ENCODE assay signal across 11 cellular contexts in genomic region chr1:200040516-200041138, GRCh38. TPM values are rescaled to one million over a fixed set of nuclear protein-coding genes. Genes with fewer than 3 reads are reported as not detected.
DNase-seq lines count a peak whose midpoint lies in the region; ATAC-seq, FAIRE-seq and TF ChIP-seq lines count a peak whose summit lies in the region.
"Had no signal": no experiment of that assay in that cellular context is flagged by ENCODE, and none has a peak within 500 bp of the region (broad histone marks: within the 10 kb centered on the region; RNA-seq: fewer than 3 reads in every experiment).

No MANE protein-coding gene starts in this region.

- H3K4me3 ChIP-seq in HAP-1 (peak overlapping the region; percentile 78), keratinocyte (ENCODE audit: control insufficient read depth in 2 of 3, extremely low read depth in 1 of 3, insufficient read depth in 2 of 3, low read depth in 1 of 3, low read length in 3 of 3) (no peak overlapping the region), GM23248 (no peak overlapping the region)

- no peaks in the 10 kb centered on the region for H3F3A ChIP-seq in GM23248 (ENCODE audit: insufficient read depth)

- H3K27me3 ChIP-seq in HAP-1 (ENCODE audit: low read depth) (no peaks in the 10 kb centered on the region), keratinocyte (ENCODE audit: control insufficient read depth, extremely low read depth, insufficient read depth, low read length) (peaks cover 86% of the 10 kb centered on the region), GM23248 (replicated peaks; ENCODE audit: insufficient read depth) (peaks cover 94% of the 10 kb centered on the region)

- no peak overlapping the region for H3K27ac ChIP-seq in keratinocyte (ENCODE audit: control insufficient read depth, insufficient read depth, low read length)
- no peak overlapping the region for H3K27ac ChIP-seq in GM23248

- H3K36me3 Mint-ChIP-seq in activated T-helper 17 cell treated with anti-CD3 and anti-CD28 coated beads, Interleukin-2, amount 50 U/mL, for 72 hours (ENCODE audit: low read depth), result peaks cover 6% of the 10 kb centered on the region

- H3K9me3 ChIP-seq in HAP-1 (no peaks in the 10 kb centered on the region), keratinocyte (ENCODE audit: control insufficient read depth, low read depth, low read length) (no peaks in the 10 kb centered on the region), GM23248 (ENCODE audit: low read depth) (no peaks in the 10 kb centered on the region)

- peak overlapping the region; percentile 72 for H3K4me2 ChIP-seq in keratinocyte (ENCODE audit: control insufficient read depth, extremely low read depth, insufficient read depth, low read depth, low read length)
- no peak overlapping the region for H3K4me2 ChIP-seq in GM23248 (ENCODE audit: unreplicated experiment)

- dilution Hi-C loops in keratinocyte (cut with MboI; ENCODE audit: extremely low pct_ligation_motif_present, low sequenced_read_pairs), result no loop called here

- no peak overlapping the region for H3K27ac Mint-ChIP-seq in activated T-helper 17 cell treated with anti-CD3 and anti-CD28 coated beads, Interleukin-2, amount 50 U/mL, for 72 hours
- H3K27ac Mint-ChIP-seq: activated T-helper 1 cell treated with anti-CD3 and anti-CD28 coated beads, Interleukin-12 subunit alpha, Interleukin-12 subunit beta, Interleukin-2, Interleukin-4 antibody, amounts not matched to agents 30 ng/mL and 10 ng/mL and 1 ng/mL, durations not matched to agents 14 hours and 24 hours and 36 hours had no signal

- no peak for FAIRE-seq in keratinocyte (lab: Jason Lieb, UNC)
- no peak for FAIRE-seq in D721Med (lab: Jason Lieb, UNC)
- FAIRE-seq: GM18507 had no signal

- DNase-seq in HAP-1 (ENCODE audit: low spot score in 2 of 2) (peak; percentile 58 to 78), keratinocyte (ENCODE audit: low read depth, low spot score) (no peak), GM23248 (no peak), D721Med (ENCODE audit: insufficient read length, low spot score) (no peak)
- peak; percentile 29 for DNase-seq in stimulated activated CD8-positive, alpha-beta memory T cell treated with anti-CD3 and anti-CD28 coated beads, Interleukin-4, amount 100 ng/mL, for 48 hours
- DNase-seq in activated CD4-positive, CD25-positive, alpha-beta regulatory T cell (lab: John Stamatoyannopoulos, UW), result no peak
- DNase-seq: NCI-H82 had no signal

- H3K9ac ChIP-seq in keratinocyte (ENCODE audit: control insufficient read depth, extremely low read depth, insufficient read depth, low read length) (no peak overlapping the region), GM23248 (no peak overlapping the region)

- TF ChIP-seq CTCF in keratinocyte (optimal IDR thresholded peaks at IDR 0.05 in 1 of 3, IDR thresholded peaks at IDR 0.05 in 1 of 3, conservative IDR thresholded peaks at IDR 0.05 in 1 of 3; ENCODE audit: extremely low read depth in 1 of 3, insufficient read depth in 2 of 3, low read length in 3 of 3) (no peak), D721Med (IDR thresholded peaks at IDR 0.05; ENCODE audit: insufficient read depth, missing control alignments) (no peak)

- H4K20me1 ChIP-seq in keratinocyte (ENCODE audit: control insufficient read depth, extremely low read depth, insufficient read depth, low read length) (peaks cover 5% of the 10 kb centered on the region), GM23248 (ENCODE audit: insufficient read depth) (no peaks in the 10 kb centered on the region)

- no peaks in the 10 kb centered on the region for H3K9me1 ChIP-seq in keratinocyte (ENCODE audit: control insufficient read depth, extremely low read depth, insufficient read depth, low read length)

- in situ Hi-C loops in HAP-1 (cut with MboI; ENCODE audit: low sequenced_read_pairs) (loop anchor here (10.0 kb wide), 1 partner anchor 356 kb away; no protein-coding TSS in a partner anchor), GM23248 (cut with MboI) (no loop called here)

- no peaks in the 10 kb centered on the region for H3K9me3 Mint-ChIP-seq in activated T-helper 17 cell treated with anti-CD3 and anti-CD28 coated beads, Interleukin-2, amount 50 U/mL, for 72 hours
- H3K9me3 Mint-ChIP-seq: activated T-helper 1 cell treated with anti-CD3 and anti-CD28 coated beads, Interleukin-12 subunit alpha, Interleukin-12 subunit beta, Interleukin-2, Interleukin-4 antibody, amounts not matched to agents 30 ng/mL and 10 ng/mL and 1 ng/mL, durations not matched to agents 14 hours and 24 hours and 36 hours had no signal

- H3K4me3 Mint-ChIP-seq in activated T-helper 17 cell treated with anti-CD3 and anti-CD28 coated beads, Interleukin-2, amount 50 U/mL, for 72 hours, result peak overlapping the region; percentile 40
- H3K4me3 Mint-ChIP-seq: activated T-helper 1 cell treated with anti-CD3 and anti-CD28 coated beads, Interleukin-12 subunit alpha, Interleukin-12 subunit beta, Interleukin-2, Interleukin-4 antibody, amounts not matched to agents 30 ng/mL and 10 ng/mL and 1 ng/mL, durations not matched to agents 14 hours and 24 hours and 36 hours had no signal

- H3K79me2 ChIP-seq in keratinocyte (ENCODE audit: control insufficient read depth, insufficient read depth, low read length), result no peaks in the 10 kb centered on the region
- no peaks in the 10 kb centered on the region for H3K79me2 ChIP-seq in GM23248 (ENCODE audit: insufficient read depth)

- H2AFZ ChIP-seq in keratinocyte (ENCODE audit: control insufficient read depth, low read length) (no peak overlapping the region), GM23248 (no peak overlapping the region)

- H3K36me3 ChIP-seq in HAP-1 (replicated peaks), result peaks cover 12% of the 10 kb centered on the region
- H3K36me3 ChIP-seq in keratinocyte (ENCODE audit: control insufficient read depth in 2 of 2, extremely low read depth in 1 of 2, insufficient read depth in 2 of 2, low read length in 2 of 2), result no peaks in the 10 kb centered on the region
- no peaks in the 10 kb centered on the region for H3K36me3 ChIP-seq in GM23248 (ENCODE audit: low read depth)

- H3K9me2 ChIP-seq in GM23248 (ENCODE audit: insufficient read depth), result no peaks in the 10 kb centered on the region

- WGBS in GM23248 (ENCODE audit: low coverage in 1 of 2, low lambda C conversion rate in 2 of 2, missing lambda C conversion rate in 2 of 2), 2 experiments, result 9 to 13% methylated on average over 31 to 34 of the region's 34 CpGs

- peaks cover 8% of the 10 kb centered on the region for H3K4me1 Mint-ChIP-seq in activated T-helper 17 cell treated with anti-CD3 and anti-CD28 coated beads, Interleukin-2, amount 50 U/mL, for 72 hours

- ATAC-seq in activated T-helper 17 cell treated with anti-CD3 and anti-CD28 coated beads, Interleukin-2, amount 50 U/mL, for 72 hours (replicated peaks), result no peak
- ATAC-seq in HG03045 (IDR thresholded peaks at IDR 0.05; ENCODE audit: unreplicated experiment), result no peak

- peaks cover 65% of the 10 kb centered on the region for H3K27me3 Mint-ChIP-seq in activated T-helper 17 cell treated with anti-CD3 and anti-CD28 coated beads, Interleukin-2, amount 50 U/mL, for 72 hours

- H3K4me1 ChIP-seq in HAP-1 (peaks cover 22% of the 10 kb centered on the region), keratinocyte (ENCODE audit: control insufficient read depth, extremely low read depth, insufficient read depth, low read length) (peaks cover 7% of the 10 kb centered on the region), GM23248 (ENCODE audit: insufficient read depth) (no peaks in the 10 kb centered on the region)

RNA-seq across cellular contexts. Expression of gene NR5A2, which starts 13.1 kb away (rescaled TPM):
- under 1 TPM in 1 of 2 donors, not detected in 1; 0.13 TPM for total RNA-seq in activated T-helper 17 cell treated with anti-CD3 and anti-CD28 coated beads, Interleukin-2, amount 50 U/mL, for 72 hours
- polyA plus RNA-seq in keratinocyte, result 0.01 to 0.05 TPM in 2 of 3 replicates, not detected in the other
- not detected for polyA plus RNA-seq in keratinocyte (2011; ENCODE audit: low read depth)
- not detected in 2 replicates for polyA plus RNA-seq in keratinocyte (2011; cell fraction: cytosol; rRNA removed)
- polyA plus RNA-seq in keratinocyte (2011; cell fraction: nucleus; rRNA removed), result not detected in 2 replicates
- polyA plus RNA-seq in keratinocyte (2012; ENCODE audit: low replicate concordance), result not detected in 2 replicates
- not detected in 3 replicates for polyA minus RNA-seq in keratinocyte
- polyA minus RNA-seq in keratinocyte (2011; cell fraction: cytosol; rRNA and poly(A)+ RNA removed), result not detected
- polyA minus RNA-seq in keratinocyte (2011; cell fraction: nucleus; rRNA and poly(A)+ RNA removed), result not detected in 2 replicates
- total RNA-seq in GM23248 (2014; rRNA removed; shearing (Covaris generic)), result 0.13 and 0.65 TPM in 2 replicates
- 0.06 TPM in 1 of 2 replicates, not detected in the other for polyA plus RNA-seq in GM23248 (2016; fragmentation: Nextera tagmentation; extraction: Ambion mirVana)

Comparison
In these comparisons a context has a peak if more than half of its experiments do, and no peak if none do; other contexts are left out.
1. DNase-seq: peak in HAP-1 (2 of 2) and stimulated activated CD8-positive, alpha-beta memory T cell treated with anti-CD3 and anti-CD28 coated beads, Interleukin-4, amount 100 ng/mL, for 48 hours (single experiment); none in keratinocyte (single experiment), activated CD4-positive, CD25-positive, alpha-beta regulatory T cell (0 of 4), GM23248 (single experiment) and D721Med (single experiment).